In the genomic region with DNA sequence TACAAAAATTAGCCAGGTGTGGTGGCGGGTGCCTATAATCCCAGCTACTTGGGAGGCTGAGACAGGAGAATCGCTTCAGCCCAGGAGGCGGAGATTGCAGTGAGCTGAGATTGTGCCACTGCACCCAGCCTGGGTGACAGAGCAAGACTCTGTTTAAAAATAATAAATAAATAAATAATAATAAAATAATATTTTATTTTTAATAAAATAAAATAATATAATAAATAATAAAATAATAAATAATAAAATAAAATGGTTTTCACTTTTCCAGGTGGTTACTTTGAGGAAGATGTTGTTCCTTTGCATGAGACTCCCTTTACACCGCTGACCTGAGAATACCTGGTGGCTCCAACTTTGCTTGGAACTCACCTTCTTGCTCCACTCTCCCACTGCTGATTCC, we compare ENCODE assay signal across 26 cellular contexts.
"Had no signal": no experiment of that assay in that cellular context is flagged by ENCODE, and none has a peak within 500 bp of the region (broad histone marks: within the 10 kb centered on the region; RNA-seq: fewer than 3 reads in every experiment).

No MANE protein-coding gene starts in this region.

- H3K4me3 ChIP-seq: colonic mucosa, coronary artery, dorsolateral prefrontal cortex, esophagus muscularis mucosa, esophagus squamous epithelium, gastrocnemius medialis, gastroesophageal sphincter, heart left ventricle, heart right ventricle, hepatocyte had no signal

- H3K4me3 Mint-ChIP-seq: dendritic cell treated with granulocyte-macrophage colony-stimulating factor and Interleukin-4, amounts not matched to agents 40 ng/mL and 50 ng/mL, for 4 days; effector memory CD8-positive, alpha-beta T cell; endodermal cell had no signal

- ATAC-seq: effector memory CD8-positive, alpha-beta T cell; esophagus mucosa; foreskin keratinocyte; gastrocnemius medialis; gastroesophageal sphincter; heart left ventricle; heart right ventricle had no signal

- H3K27ac Mint-ChIP-seq: dendritic cell treated with granulocyte-macrophage colony-stimulating factor and Interleukin-4, amounts not matched to agents 40 ng/mL and 50 ng/mL, for 4 days; effector memory CD8-positive, alpha-beta T cell; endodermal cell had no signal

- H3K27ac ChIP-seq: colonic mucosa, coronary artery, dorsolateral prefrontal cortex, epithelial cell of prostate, esophagus muscularis mucosa, esophagus squamous epithelium, foreskin keratinocyte, gastrocnemius medialis, gastroesophageal sphincter, heart left ventricle, heart right ventricle, hepatocyte had no signal

- H3K27me3 ChIP-seq: colonic mucosa, dorsolateral prefrontal cortex, esophagus muscularis mucosa, esophagus squamous epithelium, foreskin keratinocyte, gastrocnemius medialis, gastroesophageal sphincter, heart left ventricle, heart right ventricle, hepatocyte had no signal

- H3K79me2 ChIP-seq: hepatocyte had no signal

- H3K27me3 Mint-ChIP-seq: dendritic cell treated with granulocyte-macrophage colony-stimulating factor and Interleukin-4, amounts not matched to agents 40 ng/mL and 50 ng/mL, for 4 days; effector memory CD8-positive, alpha-beta T cell had no signal

- H2AFZ ChIP-seq: hepatocyte had no signal

- H3K4me1 ChIP-seq: colonic mucosa, esophagus muscularis mucosa, foreskin keratinocyte, gastroesophageal sphincter had no signal

- H3K4me2 ChIP-seq: hepatocyte had no signal

- H3K4me1 Mint-ChIP-seq: endodermal cell had no signal

- H3K9me3 Mint-ChIP-seq: dendritic cell treated with granulocyte-macrophage colony-stimulating factor and Interleukin-4, amounts not matched to agents 40 ng/mL and 50 ng/mL, for 4 days; effector memory CD8-positive, alpha-beta T cell; endodermal cell had no signal

- DNase-seq: colonic mucosa; cortex of kidney; dermis blood vessel endothelial cell; dorsolateral prefrontal cortex; effector CD4-positive, alpha-beta T cell; effector CD8-positive, alpha-beta T cell; effector memory CD4-positive, alpha-beta T cell; effector memory CD8-positive, alpha-beta T cell; endodermal cell; erythroblast; esophagus squamous epithelium; foreskin fibroblast; foreskin keratinocyte; foreskin melanocyte; gastrocnemius medialis; glutamatergic neuron; head of caudate nucleus; heart left ventricle; heart right ventricle had no signal
